In the genomic region with DNA sequence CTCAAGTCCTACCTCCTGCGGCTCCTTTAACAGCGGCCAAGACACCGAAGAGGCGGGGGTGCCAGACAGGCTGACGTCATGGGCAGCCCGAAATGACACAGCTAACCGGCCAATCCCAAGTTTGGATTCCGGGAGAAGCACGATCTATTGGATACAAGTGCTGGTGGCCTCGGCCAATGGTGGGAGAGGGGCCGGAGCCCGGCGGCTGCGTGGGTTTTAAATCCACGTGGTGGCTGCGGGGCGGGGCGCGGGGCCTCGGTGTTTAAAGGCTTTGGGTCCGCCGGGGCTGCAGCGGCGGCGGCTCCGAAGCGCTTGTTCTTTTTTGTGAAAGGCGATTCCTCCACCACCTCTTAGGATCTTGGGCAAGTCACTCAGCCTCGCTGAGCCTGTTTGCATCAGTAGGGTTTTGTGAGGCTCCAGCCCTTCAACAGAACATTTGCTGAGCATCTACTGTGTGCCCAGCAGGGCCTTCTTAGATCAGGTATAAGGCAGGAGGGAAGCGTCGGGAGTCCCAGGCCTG, we compare ENCODE assay signal across 8 cellular contexts. TPM values are rescaled to one million over a fixed set of nuclear protein-coding genes. Genes with fewer than 3 reads are reported as not detected.
DNase-seq lines count a peak whose midpoint lies in the region; ATAC-seq, FAIRE-seq and TF ChIP-seq lines count a peak whose summit lies in the region.

No MANE protein-coding gene starts in this region.

- H3K27ac ChIP-seq in left lung: no peak overlapping the region

- peak overlapping the region; percentile 21 to 33 for H3K4me3 ChIP-seq in left lung

- TF ChIP-seq CTCF in AG09319 (IDR thresholded peaks at IDR 0.05; ENCODE audit: low read depth, low read length): no peak
- no peak for TF ChIP-seq CTCF in left lung (IDR thresholded peaks at IDR 0.05)

- peaks cover 0 to 8% of the 10 kb centered on the region in 2 donors for H3K27me3 ChIP-seq in left lung

- H3K36me3 ChIP-seq in left lung: no peaks in the 10 kb centered on the region

- H3K4me1 ChIP-seq in left lung: peaks cover 12 to 23% of the 10 kb centered on the region in 2 donors

- intact Hi-C loops in left lung (cut with DNase I): no loop called here

- ATAC-seq in HG03378 (IDR thresholded peaks at IDR 0.05; ENCODE audit: unreplicated experiment) (peak; percentile 98), left lung (peak; percentile 95)

- DNase-seq in AG09319 (ENCODE audit: extremely low read depth, low read depth) (peak; percentile 87), GM19239 (ENCODE audit: insufficient read length, low spot score) (peak; percentile 93), NCI-H460 (ENCODE audit: extremely low read depth, low read depth) (peak; percentile 98), dermis blood vessel endothelial cell (peak; percentile 98), left lung (peak; percentile 94 to 96)
- DNase-seq in activated CD4-positive, alpha-beta T cell treated with anti-CD3 and anti-CD28 coated beads, Interleukin-2, amount 50 U/mL, for 48 hours: peak; percentile 91 to 94
- peak; percentile 91 to 93 for DNase-seq in stimulated activated CD4-positive, alpha-beta T cell treated with anti-CD3 and anti-CD28 coated beads, Interleukin-2, amount 100 ng/mL, for 24 hours

- no peak for FAIRE-seq in GM19239 (lab: Jason Lieb, UNC)

- no peaks in the 10 kb centered on the region for H3K9me3 ChIP-seq in left lung

RNA-seq across cellular contexts. Expression of gene PMEPA1, which starts 8.7 kb away (rescaled TPM):
- 3.1 and 3.9 TPM in 2 replicates for total RNA-seq in NCI-H460 (2014; rRNA removed; shearing (Covaris generic))
- polyA plus RNA-seq in NCI-H460 (2014; cell fraction: nucleus; rRNA removed): 1.6 and 2.3 TPM in 2 replicates
- total RNA-seq in dermis blood vessel endothelial cell (0.93 and 1.9 TPM in 2 replicates), left lung (100 to 1,000 TPM in 1 of 2 donors, 10 to 100 TPM in 1; 41.0 to 109 TPM)
